Comparison of ENCODE assay signal across 17 cellular contexts in the genomic region with DNA sequence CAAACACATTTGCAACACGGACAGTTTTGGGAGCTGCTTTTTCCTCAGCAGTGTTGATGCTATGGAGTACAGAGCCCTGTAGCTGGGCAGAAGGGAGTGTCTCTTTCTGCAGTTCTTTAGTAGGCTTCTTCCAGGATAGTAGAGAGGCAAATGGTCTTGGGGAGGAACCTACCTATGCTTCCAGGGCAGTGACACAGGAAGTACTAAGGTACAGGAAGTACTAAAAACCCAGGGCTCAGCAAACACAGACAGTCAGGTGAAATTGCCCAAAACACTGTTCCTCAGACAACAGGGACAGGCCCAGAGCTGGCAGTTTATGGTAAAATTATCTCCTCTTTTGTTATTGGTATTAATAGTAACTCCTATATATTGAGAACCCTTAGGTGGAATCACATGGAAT.
"Had no signal": no experiment of that assay in that cellular context is flagged by ENCODE, and none has a peak within 500 bp of the region (broad histone marks: within the 10 kb centered on the region; RNA-seq: fewer than 3 reads in every experiment).

No MANE protein-coding gene starts in this region.

- H3K9me3 Mint-ChIP-seq: activated naive CD4-positive, alpha-beta T cell treated with anti-CD3 and anti-CD28 coated beads, Interleukin-2, amount 50 U/mL, for 24 hours; activated T-cell treated with anti-CD3 and anti-CD28 coated beads, Interleukin-2, amount 50 U/mL, for 72 hours; stimulated activated naive CD8-positive, alpha-beta T cell treated with anti-CD3 and anti-CD28 coated beads, Interleukin-15, Interleukin-2, amounts not matched to agents 100 ng/mL and 50 ng/mL, for 24 hours had no signal

- H3K4me3 Mint-ChIP-seq: activated naive CD4-positive, alpha-beta T cell treated with anti-CD3 and anti-CD28 coated beads, Interleukin-2, amount 50 U/mL, for 24 hours; stimulated activated naive CD8-positive, alpha-beta T cell treated with anti-CD3 and anti-CD28 coated beads, Interleukin-15, Interleukin-2, amounts not matched to agents 100 ng/mL and 50 ng/mL, for 24 hours had no signal

- H3K36me3 ChIP-seq: gastrocnemius medialis, right atrium auricular region, suprapubic skin, transverse colon had no signal

- H3K27ac Mint-ChIP-seq: activated naive CD4-positive, alpha-beta T cell treated with anti-CD3 and anti-CD28 coated beads, Interleukin-2, amount 50 U/mL, for 24 hours; activated T-cell treated with anti-CD3 and anti-CD28 coated beads, Interleukin-2, amount 50 U/mL, for 72 hours; progenitor cell of endocrine pancreas; stimulated activated naive CD8-positive, alpha-beta T cell treated with anti-CD3 and anti-CD28 coated beads, Interleukin-15, Interleukin-2, amounts not matched to agents 100 ng/mL and 50 ng/mL, for 24 hours had no signal

- H3K27me3 ChIP-seq: gastrocnemius medialis, right atrium auricular region, suprapubic skin, transverse colon had no signal

- ATAC-seq: activated T-cell treated with anti-CD3 and anti-CD28 coated beads, Interleukin-2, amount 50 U/mL, for 72 hours; gastrocnemius medialis had no signal

- DNase-seq: activated CD4-positive, alpha-beta T cell treated with anti-CD3 and anti-CD28 coated beads, Interleukin-2, amount 50 U/mL, for 4 hours; activated effector memory CD4-positive, alpha-beta T cell treated with anti-CD3 and anti-CD28 coated beads, Interleukin-2, amount 50 U/mL, for 16 hours; activated T-cell treated with anti-CD3 and anti-CD28 coated beads, Interleukin-2, amount 50 U/mL, for 72 hours; cerebellar nuclear complex; cortex of kidney; gastrocnemius medialis; head of caudate nucleus; kidney; midbrain; occipital lobe; T-helper 2 cell; transverse colon had no signal

- H3K9me3 ChIP-seq: gastrocnemius medialis, right atrium auricular region, suprapubic skin, transverse colon had no signal

- H3K27me3 Mint-ChIP-seq: activated naive CD4-positive, alpha-beta T cell treated with anti-CD3 and anti-CD28 coated beads, Interleukin-2, amount 50 U/mL, for 24 hours had no signal
